Comparison of ENCODE assay signal across 19 cellular contexts in genomic region chr14:90502760-90503159, GRCh38.
DNase-seq lines count a peak whose midpoint lies in the region; ATAC-seq, FAIRE-seq and TF ChIP-seq lines count a peak whose summit lies in the region.
"Had no signal": no experiment of that assay in that cellular context is flagged by ENCODE, and none has a peak within 500 bp of the region (broad histone marks: within the 10 kb centered on the region; RNA-seq: fewer than 3 reads in every experiment).

No MANE protein-coding gene starts in this region.

- peaks cover 42% of the 10 kb centered on the region for H3K4me1 ChIP-seq in A549
- H3K4me1 ChIP-seq in GM23338 (ENCODE audit: insufficient read depth), result peaks cover 7% of the 10 kb centered on the region
- no peaks in the 10 kb centered on the region for H3K4me1 ChIP-seq in breast epithelium

- H3K9me3 Mint-ChIP-seq in GM23338 (no peaks in the 10 kb centered on the region), endothelial cell (ENCODE audit: unreplicated experiment) (no peaks in the 10 kb centered on the region), nephron progenitor cell (no peaks in the 10 kb centered on the region)
- H3K9me3 Mint-ChIP-seq: CD8-positive, alpha-beta T cell; HFFc6 had no signal

- H3K27me3 Mint-ChIP-seq in GM23338 (ENCODE audit: insufficient read depth, low read depth, poor library complexity) (peaks cover 4% of the 10 kb centered on the region), endothelial cell (ENCODE audit: unreplicated experiment) (peaks cover 12% of the 10 kb centered on the region), nephron progenitor cell (ENCODE audit: low read depth, poor library complexity) (peaks cover 19% of the 10 kb centered on the region)

- TF ChIP-seq CTCF in A549 (IDR thresholded peaks at IDR 0.05) (no peak), GM23338 (conservative IDR thresholded peaks at IDR 0.05; ENCODE audit: low read depth in 2 of 2) (no peak), endothelial cell (IDR thresholded peaks at IDR 0.05; ENCODE audit: unreplicated experiment) (no peak), nephron progenitor cell (IDR thresholded peaks at IDR 0.05) (no peak), breast epithelium (IDR thresholded peaks at IDR 0.05) (no peak)

- TF ChIP-seq EP300 in A549 (IDR thresholded peaks at IDR 0.05), result no peak

- H3K9me2 ChIP-seq in GM23338 (ENCODE audit: insufficient read depth), result peaks cover 16% of the 10 kb centered on the region

- CTCF ChIA-PET in A549 (lab: Yijun Ruan, JAX), result no interaction called here

- POLR2A ChIA-PET in A549 (lab: Yijun Ruan, JAX), result no interaction called here

- H3K27ac ChIP-seq in A549 (peak overlapping the region in 1 of 2 experiments; percentile 62; a peak in 3 of 6 replicates), GM23338 (ENCODE audit: low read depth) (no peak overlapping the region), breast epithelium (no peak overlapping the region)
- H3K27ac ChIP-seq: BLaER1 treated with 17β-estradiol and CSF1 and Interleukin-3, amounts not matched to agents 10 nM and 100 nM; HL-60; KMS-11 had no signal

- H3K4me2 ChIP-seq in A549, result peak overlapping the region; percentile 49; the same call in 1 of the 3 replicates
- 0 out of 2 replicates have a peak overlapping the region, but pooled peaks have one; percentile 15 for H3K4me2 ChIP-seq in GM23338
- H3K4me2 ChIP-seq: BLaER1 treated with 17β-estradiol and CSF1 and Interleukin-3, amounts not matched to agents 10 nM and 100 nM; KMS-11 had no signal

- H3K4me3 ChIP-seq in A549 (no peak overlapping the region), GM23338 (no peak overlapping the region), breast epithelium (no peak overlapping the region)
- H3K4me3 ChIP-seq: BLaER1 treated with 17β-estradiol and CSF1 and Interleukin-3, amounts not matched to agents 10 nM and 100 nM had no signal

- no peaks in the 10 kb centered on the region for H3K9me3 ChIP-seq in A549
- no peaks in the 10 kb centered on the region for H3K9me3 ChIP-seq in breast epithelium

- H3K36me3 ChIP-seq in GM23338 (ENCODE audit: insufficient read depth) (no peaks in the 10 kb centered on the region), breast epithelium (no peaks in the 10 kb centered on the region)
- H3K36me3 ChIP-seq: BLaER1 treated with 17β-estradiol and CSF1 and Interleukin-3, amounts not matched to agents 10 nM and 100 nM had no signal

- H4K20me1 ChIP-seq in GM23338 (replicated peaks; ENCODE audit: insufficient read depth), result no peaks in the 10 kb centered on the region
- H4K20me1 ChIP-seq: BLaER1 treated with 17β-estradiol and CSF1 and Interleukin-3, amounts not matched to agents 10 nM and 100 nM had no signal

- H3K27ac Mint-ChIP-seq in GM23338 (no peak overlapping the region), endothelial cell (ENCODE audit: unreplicated experiment) (peak overlapping the region; percentile 6), nephron progenitor cell (peak overlapping the region; percentile 2)
- H3K27ac Mint-ChIP-seq: B cell; CD8-positive, alpha-beta T cell; HFFc6 had no signal

- no peaks in the 10 kb centered on the region for H3K79me2 ChIP-seq in GM23338 (replicated peaks; ENCODE audit: insufficient read depth)

- H3K4me1 Mint-ChIP-seq in GM23338, result peaks cover 24% of the 10 kb centered on the region
- no peaks in the 10 kb centered on the region for H3K4me1 Mint-ChIP-seq in endothelial cell (ENCODE audit: unreplicated experiment)
- peaks cover 5% of the 10 kb centered on the region for H3K4me1 Mint-ChIP-seq in nephron progenitor cell
- H3K4me1 Mint-ChIP-seq: B cell had no signal

- no peaks in the 10 kb centered on the region for H3F3A ChIP-seq in GM23338 (replicated peaks; ENCODE audit: low read depth)

- no peak for FAIRE-seq in A549 (lab: Jason Lieb, UNC)
- FAIRE-seq: D721Med, G401.6, GM12891 had no signal

- DNase-seq in A549 (ENCODE audit: low read depth in 1 of 2, low spot score in 1 of 2) (no peak), GM23338 (ENCODE audit: low spot score) (no peak), endothelial cell (ENCODE audit: low spot score) (no peak), nephron progenitor cell (no peak), breast epithelium (ENCODE audit: low spot score in 2 of 2) (no peak)
- DNase-seq: 8988T; CD8-positive, alpha-beta T cell; HCEC 1CT; HFFc6 had no signal

- ATAC-seq in A549, result no peak
- ATAC-seq in GM23338, result no peak
- no peak for ATAC-seq in HG03159 (IDR thresholded peaks at IDR 0.05; ENCODE audit: unreplicated experiment)
- ATAC-seq in HG03565 (IDR thresholded peaks at IDR 0.05; ENCODE audit: unreplicated experiment), result no peak
- ATAC-seq in HG03039 (IDR thresholded peaks at IDR 0.05; ENCODE audit: unreplicated experiment), result no peak
- ATAC-seq: CD8-positive, alpha-beta T cell had no signal

- TF ChIP-seq RAD21 in A549 (conservative IDR thresholded peaks at IDR 0.05 in 1 of 2, IDR thresholded peaks at IDR 0.05 in 1 of 2), result no peak

- no peaks in the 10 kb centered on the region; the same call in 2 of the 3 replicates for H3K36me3 Mint-ChIP-seq in GM23338 (ENCODE audit: low read depth)
- H3K36me3 Mint-ChIP-seq in endothelial cell (ENCODE audit: low read depth, unreplicated experiment), result peaks cover 7% of the 10 kb centered on the region
- no peaks in the 10 kb centered on the region for H3K36me3 Mint-ChIP-seq in nephron progenitor cell (ENCODE audit: low read depth)
- H3K36me3 Mint-ChIP-seq: CD8-positive, alpha-beta T cell had no signal

- H3K4me3 Mint-ChIP-seq in GM23338, result no peak overlapping the region; the same call in 2 of the 3 replicates
- H3K4me3 Mint-ChIP-seq in endothelial cell (ENCODE audit: unreplicated experiment), result peak overlapping the region; percentile 14
- no peak overlapping the region for H3K4me3 Mint-ChIP-seq in nephron progenitor cell
- H3K4me3 Mint-ChIP-seq: B cell; CD8-positive, alpha-beta T cell; HFFc6 had no signal

- intact Hi-C loops in breast epithelium (cut with DNase I; ENCODE audit: low total_unique reads), result no loop called here

- no peak overlapping the region for H2AFZ ChIP-seq in GM23338

- no peak for TF ChIP-seq POLR2A in A549 (IDR thresholded peaks at IDR 0.05; ENCODE audit: low read length)
- no peak for TF ChIP-seq POLR2A in breast epithelium (IDR thresholded peaks at IDR 0.05)

- H3K27me3 ChIP-seq in GM23338 (ENCODE audit: insufficient read depth) (no peaks in the 10 kb centered on the region), breast epithelium (no peaks in the 10 kb centered on the region)
- H3K27me3 ChIP-seq: BLaER1 treated with 17β-estradiol and CSF1 and Interleukin-3, amounts not matched to agents 10 nM and 100 nM had no signal

TF ChIP-seq in A549, 52 proteins besides CTCF, POLR2A, EP300 and RAD21:
- TF ChIP-seq ZNF302 (CRISPR knock-in tag; IDR thresholded peaks at IDR 0.05) (no peak), RCOR1 (IDR thresholded peaks at IDR 0.05; ENCODE audit: low read depth, low read length) (no peak), HDAC2 (IDR thresholded peaks at IDR 0.05) (no peak), HMGXB4 (CRISPR knock-in tag; IDR thresholded peaks at IDR 0.05; ENCODE audit: borderline replicate concordance) (no peak), ZSCAN20 (CRISPR knock-in tag; IDR thresholded peaks at IDR 0.05) (no peak), FOSL2 (IDR thresholded peaks at IDR 0.05) (no peak), FOSL2 (CRISPR knock-in tag; IDR thresholded peaks at IDR 0.05) (no peak), CHD4 (IDR thresholded peaks at IDR 0.05; ENCODE audit: borderline replicate concordance) (no peak), ZFP36 (IDR thresholded peaks at IDR 0.05; ENCODE audit: borderline replicate concordance, partially characterized antibody) (no peak), ESRRA (IDR thresholded peaks at IDR 0.05; ENCODE audit: borderline replicate concordance, low read length) (no peak), HOXA7 (CRISPR knock-in tag; IDR thresholded peaks at IDR 0.05) (no peak)

TF ChIP-seq in GM23338, 12 proteins besides CTCF, POLR2A, EP300 and RAD21 (continues in another document):
- TF ChIP-seq CREB1 (CRISPR knock-in tag; IDR thresholded peaks at IDR 0.05; ENCODE audit: low read depth), result no peak
